Comparison of ENCODE assay signal across 1 cellular context in genomic region chr10:103780242-103781149, GRCh38.
TF ChIP-seq lines count a peak whose summit lies in the region.

No MANE protein-coding gene starts in this region.

TF ChIP-seq in HCT116, 20 proteins besides CTCF, POLR2A, EP300 and RAD21 (continued from another document):
- TF ChIP-seq SP1 (IDR thresholded peaks at IDR 0.05; ENCODE audit: low read depth): no peak
- TF ChIP-seq ZNF274 (IDR thresholded peaks at IDR 0.05; ENCODE audit: low read depth, low read length): no peak
